In genomic region chr2:11746376-11746806, GRCh38 we compare ENCODE assay signal across 8 cellular contexts. TPM values are rescaled to one million over a fixed set of nuclear protein-coding genes. Genes with fewer than 3 reads are reported as not detected.
A peak's percentile ranks its signal among the peaks of the same experiment; 100 is the strongest.
DNase-seq lines count a peak whose midpoint lies in the region; ATAC-seq and TF ChIP-seq lines count a peak whose summit lies in the region.

Gene LPIN1, plus strand, starts transcription at chr2:11746632. Its CDS starts 18,910 bp downstream, at chr2:11765542.

- H3K4me3 ChIP-seq in GM12865 (ENCODE audit: low read depth, low read length) (peak within 1 kb of the TSS; percentile 86), heart right ventricle (peak within 1 kb of the TSS; percentile 67 to 91 (median 85)), upper lobe of left lung (peak within 1 kb of the TSS; percentile 61 to 93 (median 74))

- peak; percentile 47 for ATAC-seq in HG02588 (IDR thresholded peaks at IDR 0.05; ENCODE audit: unreplicated experiment)
- ATAC-seq in heart right ventricle: peak; percentile 81 to 91 (median 87)
- ATAC-seq in upper lobe of left lung (ENCODE audit: low FRiP score in 2 of 2): peak; percentile 89 to 92

- H3K36me3 Mint-ChIP-seq in T-helper 1 cell treated with Interleukin-12 subunit alpha and Interleukin-12 subunit beta and Interleukin-4 antibody, amounts not matched to agents 30 μg/mL and 1 μg/mL, for 36 hours (ENCODE audit: low read depth): peaks cover 3% of the 10 kb centered on the region
- H3K36me3 Mint-ChIP-seq in progenitor cell of endocrine pancreas (ENCODE audit: insufficient read depth): no peaks in the 10 kb centered on the region

- H3K9me3 ChIP-seq in heart right ventricle (no peaks in the 10 kb centered on the region), upper lobe of left lung (no peaks in the 10 kb centered on the region)

- H3K4me1 ChIP-seq in heart right ventricle: peaks cover 4 to 77% (median 62%) of the 10 kb centered on the region in 9 donors
- H3K4me1 ChIP-seq in upper lobe of left lung: peaks cover 44 to 77% (median 54%) of the 10 kb centered on the region in 4 donors

- no peaks in the 10 kb centered on the region for H3K27me3 Mint-ChIP-seq in T-helper 1 cell treated with Interleukin-12 subunit alpha and Interleukin-12 subunit beta and Interleukin-4 antibody, amounts not matched to agents 30 μg/mL and 1 μg/mL, for 36 hours (ENCODE audit: low read depth)
- peaks cover 19% of the 10 kb centered on the region for H3K27me3 Mint-ChIP-seq in progenitor cell of endocrine pancreas

- TF ChIP-seq CTCF in GM12865 (IDR thresholded peaks at IDR 0.05; ENCODE audit: insufficient read depth, low read depth, low read length, missing control alignments) (no peak), heart right ventricle (IDR thresholded peaks at IDR 0.05) (peak in 2 of 9 donors; percentile 16 to 45), progenitor cell of endocrine pancreas (IDR thresholded peaks at IDR 0.05; ENCODE audit: unreplicated experiment) (no peak), upper lobe of left lung (IDR thresholded peaks at IDR 0.05) (peak in 5 of 6 experiments; percentile 7 to 41 (median 17))

- H3K27me3 ChIP-seq in heart right ventricle (no peaks in the 10 kb centered on the region), upper lobe of left lung (no peaks in the 10 kb centered on the region)

- no peaks in the 10 kb centered on the region for H3K9me3 Mint-ChIP-seq in T-helper 1 cell treated with Interleukin-12 subunit alpha and Interleukin-12 subunit beta and Interleukin-4 antibody, amounts not matched to agents 30 μg/mL and 1 μg/mL, for 36 hours
- no peaks in the 10 kb centered on the region for H3K9me3 Mint-ChIP-seq in progenitor cell of endocrine pancreas (ENCODE audit: low read depth)

- H3K4me3 Mint-ChIP-seq in T-helper 1 cell treated with Interleukin-12 subunit alpha and Interleukin-12 subunit beta and Interleukin-4 antibody, amounts not matched to agents 30 μg/mL and 1 μg/mL, for 36 hours: peak within 1 kb of the TSS; percentile 88
- H3K4me3 Mint-ChIP-seq in progenitor cell of endocrine pancreas (ENCODE audit: low read depth): peak within 1 kb of the TSS; percentile 80

- WGBS in heart right ventricle, 2 donors: 1 to 2% methylated on average over 17 to 49 of the region's 49 CpGs
- 0% methylated on average over 11 of the region's 49 CpGs; no CpG with 5 or more reads in 1 of the 2 donors for WGBS in upper lobe of left lung, 2 donors

- H3K27ac ChIP-seq in heart right ventricle: peak within 1 kb of the TSS; percentile 18 to 92 (median 88)
- H3K27ac ChIP-seq in upper lobe of left lung: peak within 1 kb of the TSS; percentile 77 to 86 (median 86)

- peak in 3 of 4 donors; percentile 61 to 93 (median 74) for TF ChIP-seq POLR2A in upper lobe of left lung (IDR thresholded peaks at IDR 0.05)

- H3K36me3 ChIP-seq in heart right ventricle (no peaks in the 10 kb centered on the region), upper lobe of left lung (no peaks in the 10 kb centered on the region)

- peak; percentile 89 for DNase-seq in GM12865 (ENCODE audit: low read depth)
- DNase-seq in NCI-H1105 (lab: John Stamatoyannopoulos, UW): peak; percentile 73
- DNase-seq in amniotic epithelial cell (ENCODE audit: low read depth): peak; percentile 73
- peak; percentile 89 to 91 for DNase-seq in heart right ventricle
- peak; percentile 86 for DNase-seq in progenitor cell of endocrine pancreas (ENCODE audit: low spot score, unreplicated experiment)
- DNase-seq in upper lobe of left lung: peak; percentile 91 to 98

- peak in 1 of 4 donors; percentile 38 for TF ChIP-seq EP300 in upper lobe of left lung (IDR thresholded peaks at IDR 0.05)

- peak within 1 kb of the TSS; percentile 75 for H3K27ac Mint-ChIP-seq in T-helper 1 cell treated with Interleukin-12 subunit alpha and Interleukin-12 subunit beta and Interleukin-4 antibody, amounts not matched to agents 30 μg/mL and 1 μg/mL, for 36 hours
- peak within 1 kb of the TSS; percentile 53 for H3K27ac Mint-ChIP-seq in progenitor cell of endocrine pancreas

- H3K4me1 Mint-ChIP-seq in T-helper 1 cell treated with Interleukin-12 subunit alpha and Interleukin-12 subunit beta and Interleukin-4 antibody, amounts not matched to agents 30 μg/mL and 1 μg/mL, for 36 hours (ENCODE audit: low read depth): peaks cover 66% of the 10 kb centered on the region
- H3K4me1 Mint-ChIP-seq in progenitor cell of endocrine pancreas (ENCODE audit: low read depth): peaks cover 37% of the 10 kb centered on the region

- intact Hi-C loops in heart right ventricle (cut with DNase I): loop anchor here in 2 of 10 donors (2.0 kb wide), 2 partner anchors 32 to 58 kb away; no protein-coding TSS in a partner anchor

RNA-seq across cellular contexts. Expression of gene LPIN1, which starts in this region (rescaled TPM):
- total RNA-seq in heart right ventricle (10 to 100 TPM; 28.0 to 61.0 (median 34.9) TPM), progenitor cell of endocrine pancreas (18.3 and 23.5 TPM in 2 replicates), upper lobe of left lung (10 to 100 TPM; 45.9 to 87.0 (median 54.2) TPM)
- 10 to 100 TPM; 18.9 to 26.9 TPM for polyA plus RNA-seq in heart right ventricle

Comparison
In these comparisons a context has a peak if more than half of its experiments do, and no peak if none do; other contexts are left out.
1. Peak in every context shown above with its lines: DNase-seq, ATAC-seq, H3K4me3 ChIP-seq and H3K27ac ChIP-seq.
2. CTCF ChIP-seq: peak in upper lobe of left lung (5 of 6); none in GM12865 (single experiment) and progenitor cell of endocrine pancreas (single experiment).